Comparison of ENCODE assay signal across 19 cellular contexts in the genomic region with DNA sequence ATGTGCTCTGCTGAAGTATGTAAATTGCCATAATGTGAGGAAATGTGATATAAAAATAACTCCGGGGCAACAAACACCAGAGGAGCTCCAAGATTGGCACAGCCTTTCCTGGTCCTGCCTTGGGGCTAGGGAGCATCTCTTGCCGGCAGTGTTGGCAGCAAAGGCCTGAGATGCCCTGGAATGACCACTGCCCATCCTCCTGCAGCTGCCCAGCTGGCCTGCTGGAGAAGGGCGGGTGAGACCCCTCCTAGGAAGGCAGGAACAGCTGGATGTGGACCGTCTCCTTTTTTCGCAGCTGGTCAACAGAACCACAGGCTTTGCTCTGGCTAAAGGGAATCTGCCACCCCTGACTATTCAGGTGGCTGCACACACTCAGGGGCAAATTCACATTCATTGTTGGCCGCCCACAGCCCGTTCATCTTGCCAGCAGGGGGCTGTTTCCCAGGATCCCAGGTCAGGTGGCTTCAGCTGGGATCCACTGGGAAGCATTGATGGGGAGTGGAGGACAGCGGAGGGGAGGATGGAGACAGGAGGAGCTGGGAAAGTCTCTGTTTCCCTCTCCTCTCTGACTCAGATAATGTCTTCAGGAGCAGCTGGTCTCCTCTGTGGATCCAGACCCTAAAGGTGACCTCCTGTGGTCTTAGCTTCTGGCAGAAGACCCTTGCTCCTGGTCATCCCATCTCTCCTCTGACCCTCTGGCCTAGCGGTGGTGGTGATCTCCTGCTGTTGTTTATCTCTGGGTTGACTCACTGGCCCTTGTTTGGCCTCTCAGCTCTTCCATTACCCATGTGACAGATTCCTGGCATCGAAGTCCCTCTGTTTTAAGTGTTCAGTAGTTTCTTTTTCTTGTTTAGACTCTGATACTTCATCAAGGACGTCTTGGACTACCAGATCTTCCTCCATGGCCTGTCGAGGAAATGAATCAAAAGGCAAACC.
DNase-seq lines count a peak whose midpoint lies in the region; ATAC-seq, FAIRE-seq and TF ChIP-seq lines count a peak whose summit lies in the region.
"Had no signal": no experiment of that assay in that cellular context is flagged by ENCODE, and none has a peak within 500 bp of the region (broad histone marks: within the 10 kb centered on the region; RNA-seq: fewer than 3 reads in every experiment).

No MANE protein-coding gene starts in this region.

- FAIRE-seq in HTR-8/SVneo (lab: Jason Lieb, UNC) (peak; percentile 33), astrocyte (lab: Jason Lieb, UNC) (no peak)
- FAIRE-seq: A204.1, K562 had no signal

- H3K9me3 Mint-ChIP-seq in astrocyte (ENCODE audit: unreplicated experiment) (no peaks in the 10 kb centered on the region), nephron (no peaks in the 10 kb centered on the region)
- no peaks in the 10 kb centered on the region for H3K9me3 Mint-ChIP-seq in naive thymus-derived CD8-positive, alpha-beta T cell

- no peaks in the 10 kb centered on the region for H3K27me3 ChIP-seq in astrocyte (ENCODE audit: insufficient read depth, low read length)

- H3K9me3 ChIP-seq in astrocyte (ENCODE audit: insufficient read depth, low read depth, low read length) = no peaks in the 10 kb centered on the region
- H3K9me3 ChIP-seq: SJCRH30 had no signal

- no peaks in the 10 kb centered on the region for H3K36me3 ChIP-seq in astrocyte (ENCODE audit: insufficient read depth, low read length)
- H3K36me3 ChIP-seq: SJCRH30 had no signal

- H3K4me2 ChIP-seq in astrocyte (ENCODE audit: low read length) = no peak overlapping the region

- DNase-seq in HTR-8/SVneo (ENCODE audit: insufficient read length, low spot score) (no peak), astrocyte (ENCODE audit: low read depth) (peak; percentile 14), iPS-NIHi7 (ENCODE audit: extremely low spot score) (peak; percentile 18), glomerular visceral epithelial cell (ENCODE audit: extremely low spot score) (no peak), UCSD-AML1 (lab: John Stamatoyannopoulos, UW; ENCODE audit: unreplicated experiment) (no peak)
- DNase-seq in naive thymus-derived CD8-positive, alpha-beta T cell = no peak
- DNase-seq: H7, NCI-H1092 treated with DMSO at 0.1 percent for 48 hours, NCI-H1436 treated with DMSO at 0.1 percent for 48 hours, NCI-H1930, NCI-H510A, NCI-H748 treated with DMSO at 0.1 percent for 48 hours, SJCRH30 had no signal

- POLR2A ChIA-PET in naive thymus-derived CD8-positive, alpha-beta T cell (lab: Charles Lee) = no interaction called here

- H3K36me3 Mint-ChIP-seq in astrocyte (ENCODE audit: low read depth, unreplicated experiment) (no peaks in the 10 kb centered on the region), nephron (ENCODE audit: low read depth) (no peaks in the 10 kb centered on the region)
- no peaks in the 10 kb centered on the region for H3K36me3 Mint-ChIP-seq in naive thymus-derived CD8-positive, alpha-beta T cell

- H3K4me1 Mint-ChIP-seq in astrocyte (ENCODE audit: low read depth, unreplicated experiment) (no peaks in the 10 kb centered on the region), nephron (peaks cover 5% of the 10 kb centered on the region)
- H3K4me1 Mint-ChIP-seq in naive thymus-derived CD8-positive, alpha-beta T cell = no peaks in the 10 kb centered on the region

- H3K27ac ChIP-seq in astrocyte (ENCODE audit: low read depth, low read length) = no peak overlapping the region
- H3K27ac ChIP-seq: C4-2B, SJCRH30 had no signal

- H3K9ac ChIP-seq in astrocyte (ENCODE audit: low read length) = no peak overlapping the region

- no peaks in the 10 kb centered on the region for H3K79me2 ChIP-seq in astrocyte (ENCODE audit: insufficient read depth, low read length)

- no peak overlapping the region for H3K4me3 ChIP-seq in astrocyte (ENCODE audit: insufficient read depth, low read depth, low read length)
- H3K4me3 ChIP-seq: K562, SJCRH30 had no signal

- H2AFZ ChIP-seq in astrocyte (ENCODE audit: low read depth, low read length) = no peak overlapping the region

- H3K27ac Mint-ChIP-seq in astrocyte (ENCODE audit: unreplicated experiment) (no peak overlapping the region), nephron (peak overlapping the region; percentile 8 to 51 (median 38))
- H3K27ac Mint-ChIP-seq in naive thymus-derived CD8-positive, alpha-beta T cell = no peak overlapping the region

- no peaks in the 10 kb centered on the region for H3K4me1 ChIP-seq in astrocyte (ENCODE audit: insufficient read depth, low read length)
- H3K4me1 ChIP-seq: SJCRH30 had no signal

- no peaks in the 10 kb centered on the region for H4K20me1 ChIP-seq in astrocyte (ENCODE audit: insufficient read depth, low read length)

- no peak for ATAC-seq in HG02763 (IDR thresholded peaks at IDR 0.05; ENCODE audit: unreplicated experiment)
- no peak for ATAC-seq in naive thymus-derived CD8-positive, alpha-beta T cell
- ATAC-seq: K562, Panc1 had no signal

- peaks cover 10% of the 10 kb centered on the region for H3K27me3 Mint-ChIP-seq in astrocyte (ENCODE audit: low read depth, unreplicated experiment)
- H3K27me3 Mint-ChIP-seq in nephron (ENCODE audit: low read depth) = peaks cover 3% of the 10 kb centered on the region
- peaks cover 0 to 13% (median 8%) of the 10 kb centered on the region in 5 donors for H3K27me3 Mint-ChIP-seq in naive thymus-derived CD8-positive, alpha-beta T cell

- TF ChIP-seq CTCF in astrocyte (IDR thresholded peaks at IDR 0.05; ENCODE audit: insufficient read depth, low read depth, low read length) (no peak), nephron (IDR thresholded peaks at IDR 0.05; ENCODE audit: unreplicated experiment in 3 of 3) (no peak)

- H3K4me3 Mint-ChIP-seq in astrocyte (ENCODE audit: unreplicated experiment) (no peak overlapping the region), nephron (no peak overlapping the region)
- no peak overlapping the region for H3K4me3 Mint-ChIP-seq in naive thymus-derived CD8-positive, alpha-beta T cell

Comparison
In these comparisons a context has a peak if more than half of its experiments do, and no peak if none do; other contexts are left out.
1. DNase-seq: peak in astrocyte (single experiment) and iPS-NIHi7 (single experiment); none in HTR-8/SVneo (single experiment), glomerular visceral epithelial cell (single experiment), naive thymus-derived CD8-positive, alpha-beta T cell (0 of 10) and UCSD-AML1 (single experiment).
2. H3K27ac Mint-ChIP-seq: peak in nephron (3 of 3); none in astrocyte (single experiment) and naive thymus-derived CD8-positive, alpha-beta T cell (0 of 10).